Comparison of ENCODE assay signal across 11 cellular contexts in the genomic region with DNA sequence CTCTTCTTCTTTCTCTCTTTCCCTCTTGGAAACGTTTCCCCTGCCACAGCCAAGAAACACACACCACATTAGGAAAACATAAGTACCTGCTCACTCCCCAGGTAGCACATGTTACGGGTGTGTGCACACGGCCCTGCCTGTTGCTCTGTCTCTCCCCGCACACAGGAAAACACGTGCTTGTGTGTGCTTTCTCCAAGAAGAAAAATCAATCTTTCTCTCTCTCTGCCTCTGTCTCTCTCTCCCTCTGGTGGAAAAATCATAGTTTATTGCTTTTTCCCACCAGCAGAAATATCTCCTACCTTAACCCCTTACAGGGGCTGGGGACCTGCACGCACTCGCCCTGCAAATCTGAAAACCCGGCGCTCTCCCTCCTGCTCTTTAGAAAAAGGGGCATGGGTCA.
DNase-seq lines count a peak whose midpoint lies in the region.
"Had no signal": no experiment of that assay in that cellular context is flagged by ENCODE, and none has a peak within 500 bp of the region (broad histone marks: within the 10 kb centered on the region; RNA-seq: fewer than 3 reads in every experiment).

No MANE protein-coding gene starts in this region.

- H3K36me3 ChIP-seq in endocrine pancreas (ENCODE audit: control insufficient read depth, insufficient read depth, low read length) = no peaks in the 10 kb centered on the region
- H3K36me3 ChIP-seq: esophagus muscularis mucosa had no signal

- H3K4me1 ChIP-seq in endocrine pancreas (ENCODE audit: control insufficient read depth, insufficient read depth, low read length) = peaks cover 6% of the 10 kb centered on the region

- H3K4me3 ChIP-seq in endocrine pancreas (ENCODE audit: control insufficient read depth, insufficient read depth, low read length) = peak overlapping the region; percentile 35

- H3K9me3 ChIP-seq in endocrine pancreas (ENCODE audit: control insufficient read depth, low read length) = no peaks in the 10 kb centered on the region
- H3K9me3 ChIP-seq: esophagus muscularis mucosa had no signal

- H3K9ac ChIP-seq in endocrine pancreas (ENCODE audit: control insufficient read depth, insufficient read depth, low read length) = no peak overlapping the region

- H3K27me3 ChIP-seq in endocrine pancreas (ENCODE audit: control insufficient read depth, insufficient read depth, low read length) = no peaks in the 10 kb centered on the region

- DNase-seq in activated CD4-positive, alpha-beta T cell treated with anti-CD3 and anti-CD28 coated beads for 48 hours = peak; percentile 11
- DNase-seq in activated CD4-positive, alpha-beta T cell treated with anti-CD3 and anti-CD28 coated beads for 4 hours = no peak
- peak; percentile 55 for DNase-seq in NCI-H748 treated with DMSO at 0.1 percent for 48 hours (lab: John Stamatoyannopoulos, UW)
- DNase-seq in retina = peak; percentile 58
- DNase-seq in NCI-H1436 (lab: John Stamatoyannopoulos, UW) = no peak
- DNase-seq in D341Med (ENCODE audit: low spot score) = no peak
- no peak for DNase-seq in germinal center (ENCODE audit: low spot score)
- DNase-seq: activated CD4-positive, alpha-beta T cell treated with anti-CD3 and anti-CD28 coated beads, Interleukin-2, amount 50 U/mL, for 4 hours; NCI-H1930 had no signal

Comparison
In these comparisons a context has a peak if more than half of its experiments do, and no peak if none do; other contexts are left out.
1. DNase-seq: peak in activated CD4-positive, alpha-beta T cell treated with anti-CD3 and anti-CD28 coated beads for 48 hours (single experiment), NCI-H748 treated with DMSO at 0.1 percent for 48 hours (single experiment) and retina (single experiment); none in activated CD4-positive, alpha-beta T cell treated with anti-CD3 and anti-CD28 coated beads for 4 hours (0 of 2), NCI-H1436 (single experiment), D341Med (single experiment) and germinal center (single experiment).